ENCODE assay signal across 8 cellular contexts in the genomic region with DNA sequence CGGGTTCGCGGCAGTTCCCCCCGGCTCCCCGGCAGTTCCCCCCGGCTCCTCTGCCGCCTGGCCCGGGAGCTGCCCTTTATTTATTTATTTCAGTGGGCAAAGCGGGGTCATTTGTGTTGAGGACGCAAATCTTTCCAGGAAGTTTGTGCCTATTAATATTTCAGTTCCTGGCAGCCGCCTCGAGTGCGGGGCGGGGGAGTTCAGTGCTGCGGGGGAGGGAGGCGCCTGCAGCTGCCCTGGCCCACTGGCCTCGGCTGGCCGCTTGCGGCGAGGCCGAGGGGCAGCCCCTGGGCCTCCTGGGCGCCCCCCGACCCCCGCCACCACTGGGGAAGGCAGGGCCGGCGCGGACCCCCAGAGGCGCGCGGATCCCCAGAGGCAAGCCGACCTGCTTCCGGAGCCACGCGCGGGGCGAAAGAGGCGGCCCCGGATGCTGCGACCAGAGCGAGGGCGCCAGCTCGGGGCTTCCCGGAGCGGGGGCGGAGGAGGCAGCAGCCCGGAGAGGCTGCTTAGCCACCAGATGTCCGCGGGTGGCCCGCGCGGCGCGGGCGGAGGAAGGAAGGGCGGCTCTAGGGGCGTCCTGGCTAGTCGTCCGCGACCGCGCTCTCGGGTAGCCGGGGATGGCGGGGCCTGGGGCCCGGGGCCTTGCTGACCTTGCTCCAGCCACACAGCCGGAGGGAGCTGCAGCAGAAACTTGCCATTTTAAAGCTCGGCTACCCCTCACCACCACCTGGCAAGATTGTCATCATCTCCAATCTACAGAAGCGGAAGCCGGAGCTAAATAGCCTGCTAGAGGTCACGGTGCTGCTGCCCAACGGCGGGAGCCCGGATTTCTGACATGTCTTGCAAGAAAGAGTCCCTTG. TPM values are rescaled to one million over a fixed set of nuclear protein-coding genes. Genes with fewer than 3 reads are reported as not detected.
A peak's percentile ranks its signal among the peaks of the same experiment; 100 is the strongest.
DNase-seq lines count a peak whose midpoint lies in the region; ATAC-seq and TF ChIP-seq lines count a peak whose summit lies in the region.

No MANE protein-coding gene starts in this region.

- H3K27ac ChIP-seq in ovary (peak overlapping the region; percentile 94 to 95), upper lobe of left lung (peak overlapping the region; percentile 92 to 99 (median 96))

- H3K4me3 Mint-ChIP-seq in Calu3 (ENCODE audit: low read depth, unreplicated experiment) (peak overlapping the region; percentile 86), glutamatergic neuron (ENCODE audit: unreplicated experiment) (peak overlapping the region; percentile 68)

- H3K27ac Mint-ChIP-seq in Calu3 (ENCODE audit: unreplicated experiment) (peak overlapping the region; percentile 96), glutamatergic neuron (ENCODE audit: unreplicated experiment) (peak overlapping the region; percentile 48)
- H3K27ac Mint-ChIP-seq in activated naive CD4-positive, alpha-beta T cell treated with anti-CD3 and anti-CD28 coated beads, Interleukin-2, amount 50 U/mL, for 72 hours: peak overlapping the region in 1 of 2 donors; percentile 61

- TF ChIP-seq CTCF in Calu3 (IDR thresholded peaks at IDR 0.05; ENCODE audit: unreplicated experiment): no peak
- no peak for TF ChIP-seq CTCF in glutamatergic neuron (IDR thresholded peaks at IDR 0.05; ENCODE audit: partially characterized antibody, unreplicated experiment)
- no peak for TF ChIP-seq CTCF in ovary (IDR thresholded peaks at IDR 0.05)
- TF ChIP-seq CTCF in upper lobe of left lung (IDR thresholded peaks at IDR 0.05): no peak

- H3K9me3 Mint-ChIP-seq in Calu3 (ENCODE audit: low read depth, unreplicated experiment) (no peaks in the 10 kb centered on the region), glutamatergic neuron (ENCODE audit: unreplicated experiment) (peaks cover 14% of the 10 kb centered on the region)
- no peaks in the 10 kb centered on the region for H3K9me3 Mint-ChIP-seq in activated naive CD4-positive, alpha-beta T cell treated with anti-CD3 and anti-CD28 coated beads, Interleukin-2, amount 50 U/mL, for 72 hours

- H3K27me3 Mint-ChIP-seq in Calu3 (ENCODE audit: unreplicated experiment) (no peaks in the 10 kb centered on the region), glutamatergic neuron (ENCODE audit: unreplicated experiment) (peaks cover 10% of the 10 kb centered on the region)

- CTCF ChIA-PET in Calu3 (lab: Charles Lee): interaction anchor here (0.9 to 2.1 kb wide), 4 partner anchors 13 to 87 kb away, joined by 3 to 18 read pairs (median 4); no protein-coding TSS in a partner anchor

- H3K4me3 ChIP-seq in ovary (peak overlapping the region; percentile 71), upper lobe of left lung (peak overlapping the region; percentile 55 to 87 (median 67))

- H3K9me3 ChIP-seq in ovary (no peaks in the 10 kb centered on the region), upper lobe of left lung (no peaks in the 10 kb centered on the region)

- 0% methylated on average over 60 to 73 of the region's 73 CpGs for WGBS in ovary, 3 donors
- WGBS in upper lobe of left lung, 2 donors: 0 to 2% methylated on average over 15 to 46 of the region's 73 CpGs

- BruUV-seq in Calu3 (replicated peaks; lab: Mats Ljungman, UMichigan): no TSS peak

- TF ChIP-seq EP300 in ovary (IDR thresholded peaks at IDR 0.05): peak; percentile 66
- peak in 1 of 4 donors; percentile 60 for TF ChIP-seq EP300 in upper lobe of left lung (IDR thresholded peaks at IDR 0.05)

- peaks cover 24% of the 10 kb centered on the region for H3K36me3 Mint-ChIP-seq in Calu3 (ENCODE audit: insufficient read depth, unreplicated experiment)
- H3K36me3 Mint-ChIP-seq in activated naive CD4-positive, alpha-beta T cell treated with anti-CD3 and anti-CD28 coated beads, Interleukin-2, amount 50 U/mL, for 72 hours: no peaks in the 10 kb centered on the region
- no peaks in the 10 kb centered on the region for H3K36me3 Mint-ChIP-seq in glutamatergic neuron (ENCODE audit: unreplicated experiment)

- H3K36me3 ChIP-seq in ovary: no peaks in the 10 kb centered on the region
- H3K36me3 ChIP-seq in upper lobe of left lung: no peaks in the 10 kb centered on the region

- ATAC-seq in GM19395 (IDR thresholded peaks at IDR 0.05; ENCODE audit: unreplicated experiment) (peak; percentile 74), HG03469 (IDR thresholded peaks at IDR 0.05; ENCODE audit: unreplicated experiment) (peak; percentile 68), upper lobe of left lung (ENCODE audit: low FRiP score in 2 of 2) (peak; percentile 75 to 87)
- ATAC-seq in activated naive CD4-positive, alpha-beta T cell treated with anti-CD3 and anti-CD28 coated beads, Interleukin-2, amount 50 U/mL, for 72 hours: peak; percentile 72 to 86

- H3K4me1 Mint-ChIP-seq in Calu3 (ENCODE audit: low read depth, unreplicated experiment) (peaks cover 44% of the 10 kb centered on the region), glutamatergic neuron (ENCODE audit: low read depth, unreplicated experiment) (peaks cover 27% of the 10 kb centered on the region)

- intact Hi-C loops in Calu3 (cut with micrococcal nuclease; ENCODE audit: unreplicated experiment) (no loop called here), ovary (cut with DNase I) (no loop called here)

- H3K27me3 ChIP-seq in ovary: no peaks in the 10 kb centered on the region
- H3K27me3 ChIP-seq in upper lobe of left lung: no peaks in the 10 kb centered on the region

- TF ChIP-seq POLR2A in Raji (IDR thresholded peaks at IDR 0.05; ENCODE audit: insufficient read depth, low read depth, low read length) (peak; percentile 42; the same call in 1 of the 2 replicates), ovary (IDR thresholded peaks at IDR 0.05) (no peak), upper lobe of left lung (IDR thresholded peaks at IDR 0.05) (peak in 3 of 4 donors; percentile 11 to 75 (median 63))

- H3K4me1 ChIP-seq in ovary (ENCODE audit: insufficient read depth): no peaks in the 10 kb centered on the region
- H3K4me1 ChIP-seq in upper lobe of left lung: peaks cover 12 to 29% (median 19%) of the 10 kb centered on the region in 4 donors

- DNase-seq in Calu3: peak; percentile 79
- DNase-seq in activated naive CD4-positive, alpha-beta T cell treated with anti-CD3 and anti-CD28 coated beads, Interleukin-2, amount 50 U/mL, for 72 hours (ENCODE audit: low spot score in 2 of 2): peak; percentile 68 to 82
- peak; percentile 78 for DNase-seq in glutamatergic neuron
- DNase-seq in ovary: peak; percentile 61 to 86 (median 81)
- DNase-seq in upper lobe of left lung: peak; percentile 64 to 94

RNA-seq across cellular contexts. Expression of gene H3-3A, which starts 48.0 kb away (rescaled TPM):
- total RNA-seq in Calu3 (2022): 539 and 568 TPM in 2 replicates
- total RNA-seq in activated naive CD4-positive, alpha-beta T cell treated with anti-CD3 and anti-CD28 coated beads, Interleukin-2, amount 50 U/mL, for 72 hours: 100 to 1,000 TPM; 292 to 444 TPM
- total RNA-seq in glutamatergic neuron (ENCODE audit: unreplicated experiment): 1,150 TPM
- total RNA-seq in ovary: 100 to 1,000 TPM; 266 to 526 (median 420) TPM
- polyA plus RNA-seq in ovary: 100 to 1,000 TPM; 500 to 590 TPM
- 100 to 1,000 TPM; 148 to 453 (median 419) TPM for total RNA-seq in upper lobe of left lung

Comparison
In these comparisons a context has a peak if more than half of its experiments do, and no peak if none do; other contexts are left out.
1. Peak in every context shown above with its lines: DNase-seq, ATAC-seq, H3K4me3 ChIP-seq and H3K27ac ChIP-seq.